Comparison of ENCODE assay signal across 8 cellular contexts in the genomic region with DNA sequence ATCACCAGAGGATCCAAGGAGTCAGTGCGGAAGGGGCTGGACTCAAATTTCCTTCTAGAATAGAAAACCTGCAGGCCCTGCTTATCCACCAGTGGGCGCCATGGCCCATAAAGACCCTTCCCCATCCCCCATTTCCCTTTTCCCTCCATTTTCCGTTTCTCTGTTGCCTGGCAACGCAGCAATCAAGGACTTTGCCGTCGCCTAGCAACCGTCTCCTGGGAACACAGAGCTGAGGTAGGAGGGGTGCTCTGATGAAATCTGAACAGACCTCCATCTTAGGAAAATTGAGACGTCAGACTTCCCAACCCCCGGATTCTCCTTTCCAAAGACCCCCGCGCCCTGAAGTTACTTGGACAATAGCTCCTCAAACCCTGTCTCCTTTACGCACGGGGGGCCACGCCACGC. TPM values are rescaled to one million over a fixed set of nuclear protein-coding genes. Genes with fewer than 3 reads are reported as not detected.
DNase-seq lines count a peak whose midpoint lies in the region; ATAC-seq, FAIRE-seq and TF ChIP-seq lines count a peak whose summit lies in the region.

No MANE protein-coding gene starts in this region.

- intact Hi-C loops in thyroid gland (cut with DNase I), result no loop called here

- no peak overlapping the region for H4K5ac ChIP-seq in H1 (ENCODE audit: insufficient read length, low read depth, low read length)

- no peak overlapping the region for H3K56ac ChIP-seq in H1 (replicated peaks; ENCODE audit: insufficient read length, low read depth, low read length)

- peak; percentile 66 to 96 for TF ChIP-seq EP300 in H1 (IDR thresholded peaks at IDR 0.05; ENCODE audit: borderline replicate concordance in 1 of 2, low read depth in 2 of 2, low read length in 2 of 2)

- peaks cover 0 to 49% of the 10 kb centered on the region in 2 experiments; a peak in 2 of 4 replicates for H3K79me2 ChIP-seq in H1 (ENCODE audit: control insufficient read depth in 1 of 2, insufficient read depth in 2 of 2, low read length in 2 of 2)

- CTCF ChIA-PET in H1 (lab: Charles Lee; ENCODE audit: partially characterized antibody), result interaction anchor here (0.6 to 2.1 kb wide), 13 partner anchors 11 to 172 kb away, joined by 3 to 16 read pairs (median 3); partner anchors contain the start of genes DVL2, GABARAP, PHF23 and SLC16A11

- H3K14ac ChIP-seq in H1 (ENCODE audit: insufficient read length) (no peak overlapping the region), mesenchymal stem cell (ENCODE audit: low read length in 2 of 2) (no peak overlapping the region)

- H3K9me3 ChIP-seq in H1 (ENCODE audit: insufficient read depth in 2 of 2, low read depth in 1 of 2, low read length in 1 of 2), result no peaks in the 10 kb centered on the region
- H3K9me3 ChIP-seq in mesenchymal stem cell (ENCODE audit: control insufficient read depth, low read length), result no peaks in the 10 kb centered on the region
- H3K9me3 ChIP-seq in thyroid gland, result no peaks in the 10 kb centered on the region

- 0 out of 2 replicates have a peak overlapping the region, but pooled peaks have one; percentile 50 for H2BK12ac ChIP-seq in H1 (ENCODE audit: low read depth, low read length)
- no peak overlapping the region for H2BK12ac ChIP-seq in mesenchymal stem cell (ENCODE audit: low read length in 2 of 2)

- no peak for TF ChIP-seq POLR2A in H1 (IDR thresholded peaks at IDR 0.05; ENCODE audit: control extremely low read depth in 1 of 2, low read depth in 2 of 2, low read length in 2 of 2)
- TF ChIP-seq POLR2A in thyroid gland (IDR thresholded peaks at IDR 0.05), result no peak
- no peak for TF ChIP-seq POLR2A in GM12892 (IDR thresholded peaks at IDR 0.05; ENCODE audit: low read depth, low read length)

- no peak overlapping the region for H2BK20ac ChIP-seq in H1 (ENCODE audit: low read length)

- H2BK5ac ChIP-seq in H1 (ENCODE audit: low read depth, low read length) (peak overlapping the region; percentile 52; the same call in 1 of the 2 replicates), mesenchymal stem cell (ENCODE audit: low read depth, low read length, poor library complexity, severe bottlenecking) (no peak overlapping the region)

- H4K91ac ChIP-seq in H1 (replicated peaks; ENCODE audit: insufficient read length, low read length) (no peak overlapping the region), mesenchymal stem cell (ENCODE audit: low read length) (no peak overlapping the region)

- ATAC-seq in GM18907 (IDR thresholded peaks at IDR 0.05; ENCODE audit: unreplicated experiment), result peak; percentile 13

- H2BK15ac ChIP-seq in H1 (ENCODE audit: low read length) (no peak overlapping the region), mesenchymal stem cell (ENCODE audit: low read depth, poor library complexity, severe bottlenecking) (no peak overlapping the region)

- H2BK120ac ChIP-seq in H1 (replicated peaks; ENCODE audit: low read depth, low read length) (no peak overlapping the region), mesenchymal stem cell (ENCODE audit: low read depth, low read length) (no peak overlapping the region)

- H3K4me1 ChIP-seq in H1 (replicated peaks in 1 of 4; ENCODE audit: control insufficient read depth in 3 of 4, insufficient read depth in 4 of 4, low read length in 3 of 4), result peaks cover 9 to 50% (median 29%) of the 10 kb centered on the region in 4 experiments
- H3K4me1 ChIP-seq in mesenchymal stem cell (ENCODE audit: control insufficient read depth, insufficient read depth, low read depth, low read length), result peaks cover 35% of the 10 kb centered on the region
- H3K4me1 ChIP-seq in thyroid gland, result peaks cover 25 to 53% of the 10 kb centered on the region in 2 donors

- H3K23ac ChIP-seq in H1 (ENCODE audit: insufficient read length) (no peak overlapping the region), mesenchymal stem cell (ENCODE audit: low read length in 2 of 2) (no peak overlapping the region)

- DNase-seq in Ammon's horn (ENCODE audit: low spot score) (peak; percentile 89), NCI-H2029 (lab: John Stamatoyannopoulos, UW) (peak; percentile 74), T-helper 22 cell (ENCODE audit: low read depth) (peak; percentile 75), H1 (ENCODE audit: low read depth in 1 of 2, low spot score in 2 of 2) (peak; percentile 92 to 95), mesenchymal stem cell (peak; percentile 95), thyroid gland (peak; percentile 50 to 69), GM12892 (ENCODE audit: insufficient read length) (no peak)

- no peaks in the 10 kb centered on the region for H4K20me1 ChIP-seq in H1 (replicated peaks in 1 of 2; ENCODE audit: control insufficient read depth in 1 of 2, insufficient read depth in 2 of 2, low read length in 2 of 2)

- peak; percentile 68 to 95 (median 78) for TF ChIP-seq CTCF in H1 (IDR thresholded peaks at IDR 0.05; ENCODE audit: control extremely low read depth in 1 of 3, insufficient read depth in 1 of 3, low read depth in 1 of 3, low read length in 3 of 3)
- peak in 3 of 6 experiments; percentile 35 to 37 (median 37) for TF ChIP-seq CTCF in thyroid gland (IDR thresholded peaks at IDR 0.05)

- no peak overlapping the region for H3K4ac ChIP-seq in H1 (replicated peaks; ENCODE audit: insufficient read length, low read depth, low read length)
- no peak overlapping the region for H3K4ac ChIP-seq in mesenchymal stem cell (ENCODE audit: low read depth in 1 of 2, low read length in 2 of 2)

- no peak overlapping the region for H2AFZ ChIP-seq in H1 (ENCODE audit: low read length)
- H2AFZ ChIP-seq in mesenchymal stem cell (ENCODE audit: low read depth, low read length), result no peak overlapping the region

- peaks cover 26% of the 10 kb centered on the region; the same call in 1 of the 2 replicates for H3K23me2 ChIP-seq in H1 (ENCODE audit: low read depth, low read length)

- H3K4me3 ChIP-seq in H1 (ENCODE audit: extremely low read depth in 1 of 4, insufficient read depth in 2 of 4, low read depth in 3 of 4, low read length in 4 of 4) (peak overlapping the region; percentile 26 to 68 (median 46); a peak in 6 of 8 replicates), mesenchymal stem cell (ENCODE audit: insufficient read depth in 1 of 2, low read depth in 1 of 2, low read length in 2 of 2) (peak overlapping the region; percentile 41 to 82), thyroid gland (replicated peaks in 1 of 3) (peak overlapping the region in 1 of 3 donors; percentile 35)

- H4K8ac ChIP-seq in H1 (ENCODE audit: extremely low read depth, insufficient read depth, low read length), result no peak overlapping the region
- H4K8ac ChIP-seq in mesenchymal stem cell (ENCODE audit: low read length), result no peak overlapping the region

- POLR2A ChIA-PET in H1 (lab: Charles Lee; ENCODE audit: partially characterized antibody), result interaction anchor here (0.7 to 3.7 kb wide), 21 partner anchors 8 to 190 kb away, joined by 3 to 22 read pairs (median 4); partner anchors contain the start of genes CLDN7, CTDNEP1, DVL2 and ELP5

- FAIRE-seq in H1 (lab: Jason Lieb, UNC), result peak; percentile 99
- FAIRE-seq in GM12892 (lab: Jason Lieb, UNC), result no peak

- H3K27me3 ChIP-seq in H1 (replicated peaks in 1 of 4; ENCODE audit: control insufficient read depth in 3 of 4, extremely low read depth in 1 of 4, insufficient read depth in 3 of 4, low read length in 3 of 4), result no peaks in the 10 kb centered on the region
- H3K27me3 ChIP-seq in mesenchymal stem cell (ENCODE audit: control insufficient read depth in 1 of 2, insufficient read depth in 1 of 2, low read length in 2 of 2), result no peaks in the 10 kb centered on the region
- H3K27me3 ChIP-seq in thyroid gland, result no peaks in the 10 kb centered on the region

- no peak overlapping the region; the same call in 1 of the 2 replicates for H3K18ac ChIP-seq in H1 (ENCODE audit: extremely low read depth, low read length)
- H3K18ac ChIP-seq in mesenchymal stem cell (ENCODE audit: low read depth in 1 of 2, low read length in 2 of 2), result peak overlapping the region in 1 of 2 experiments; percentile 42

- TF ChIP-seq RAD21 in H1 (IDR thresholded peaks at IDR 0.05 in 1 of 2, conservative IDR thresholded peaks at IDR 0.05 in 1 of 2; ENCODE audit: low read depth in 2 of 2, low read length in 2 of 2), result peak; percentile 53 to 63

- H3K36me3 ChIP-seq in H1 (ENCODE audit: control insufficient read depth in 2 of 4, insufficient read depth in 4 of 4, low read length in 3 of 4) (no peaks in the 10 kb centered on the region), mesenchymal stem cell (ENCODE audit: control insufficient read depth in 1 of 2, insufficient read depth in 2 of 2, low read depth in 1 of 2, low read length in 2 of 2) (peaks cover 3 to 7% of the 10 kb centered on the region in 2 experiments), thyroid gland (no peaks in the 10 kb centered on the region)

- peak overlapping the region; percentile 86 for H3K27ac ChIP-seq in H1 (ENCODE audit: low read depth, low read length)
- H3K27ac ChIP-seq in mesenchymal stem cell (ENCODE audit: low read length, poor library complexity, severe bottlenecking), result no peak overlapping the region
- peak overlapping the region in 1 of 3 donors; percentile 68 for H3K27ac ChIP-seq in thyroid gland

- H3K9ac ChIP-seq in H1 (replicated peaks in 1 of 4; ENCODE audit: extremely low read depth in 1 of 4, low read depth in 3 of 4, low read length in 3 of 4) (peak overlapping the region in 2 of 4 experiments; percentile 66 to 71; a peak in 4 of 7 replicates), mesenchymal stem cell (ENCODE audit: low read length) (peak overlapping the region; percentile 89)

- H2AK5ac ChIP-seq in H1 (ENCODE audit: low read depth, low read length), result no peak overlapping the region
- H2AK5ac ChIP-seq in mesenchymal stem cell (ENCODE audit: low read length, severe bottlenecking), result no peak overlapping the region

- H3K4me2 ChIP-seq in H1 (ENCODE audit: insufficient read depth in 1 of 2, low read depth in 2 of 2, low read length in 2 of 2), result peak overlapping the region; percentile 69 to 87
- peak overlapping the region; percentile 84 for H3K4me2 ChIP-seq in mesenchymal stem cell (ENCODE audit: low read length, poor library complexity, severe bottlenecking)

- H3K79me1 ChIP-seq in H1 (ENCODE audit: low read depth, low read length) (peaks cover 6% of the 10 kb centered on the region; the same call in 1 of the 2 replicates), mesenchymal stem cell (replicated peaks; ENCODE audit: low read length, poor library complexity, severe bottlenecking) (peaks cover 22% of the 10 kb centered on the region)

- WGBS in H1 (ENCODE audit: extremely low coverage in 1 of 2, insufficient coverage in 1 of 2, insufficient read length in 1 of 2, insufficient replicate concordance in 2 of 2, low coverage in 1 of 2, low lambda C conversion rate in 2 of 2, missing lambda C conversion rate in 1 of 2), 2 experiments, result 1% methylated on average over 15 of the region's 15 CpGs; no CpG with 5 or more reads in 1 of the 2 experiments
- WGBS in mesenchymal stem cell, result 7% methylated on average over 13 of the region's 15 CpGs
- WGBS in thyroid gland, 2 donors, result 3 to 6% methylated on average over 15 of the region's 15 CpGs

RNA-seq across cellular contexts. Expression of gene DLG4, which starts 5.7 kb away (rescaled TPM):
- 43.1 and 45.9 TPM in 2 replicates for total RNA-seq in H1 (2021; fragmentation: NEBNext Ultra II Directional; extraction: Animal tissue kit (Norgen Biotek cat#: 25700))
- polyA plus RNA-seq in H1 (2011; rRNA removed), result 18.9 and 35.2 TPM in 2 replicates
- 26.5 TPM for polyA plus RNA-seq in H1 (2011; cell fraction: cytosol; rRNA removed)
- 128 TPM for polyA plus RNA-seq in H1 (2011; cell fraction: nucleus; rRNA removed)
- 47.5 to 67.9 TPM (median 55.6 TPM) in 4 replicates for polyA plus RNA-seq in H1 (2012, experiment 1 of 2)
- 29.2 TPM for polyA plus RNA-seq in H1 (2012, experiment 2 of 2)
- 22.1 TPM for polyA plus RNA-seq in H1 (2013, experiment 1 of 2)
- 20.8 TPM for polyA plus RNA-seq in H1 (2013, experiment 2 of 2)
- polyA minus RNA-seq in H1 (2011; rRNA and poly(A)+ RNA removed), result 26.4 and 32.1 TPM in 2 replicates
- polyA minus RNA-seq in H1 (2011; cell fraction: cytosol; rRNA and poly(A)+ RNA removed), result 14.0 TPM
- 34.3 TPM for polyA minus RNA-seq in H1 (2011; cell fraction: nucleus; rRNA and poly(A)+ RNA removed)
- 21.6 TPM for polyA plus RNA-seq in mesenchymal stem cell (2013, experiment 1 of 2)
- polyA plus RNA-seq in mesenchymal stem cell (2013, experiment 2 of 2), result 20.4 TPM
- total RNA-seq in thyroid gland, result 10 to 100 TPM in 2 of 4 donors, 1 to 10 TPM in 2; 6.8 to 21.5 (median 12.4) TPM
- 2.1 TPM for polyA plus RNA-seq in GM12892 (2012; ENCODE audit: missing spikeins)

RNA-seq across cellular contexts. Expression of gene ACADVL, which starts 5.8 kb away (rescaled TPM):
- total RNA-seq in H1 (2021; fragmentation: NEBNext Ultra II Directional; extraction: Animal tissue kit (Norgen Biotek cat#: 25700)), result 169 and 181 TPM in 2 replicates
- polyA plus RNA-seq in H1 (2011; rRNA removed), result 231 and 317 TPM in 2 replicates
- 253 TPM for polyA plus RNA-seq in H1 (2011; cell fraction: cytosol; rRNA removed)
- 2,578 TPM for polyA plus RNA-seq in H1 (2011; cell fraction: nucleus; rRNA removed)
- polyA plus RNA-seq in H1 (2012, experiment 1 of 2), result 291 to 353 TPM (median 315 TPM) in 4 replicates
- polyA plus RNA-seq in H1 (2012, experiment 2 of 2), result 193 TPM
- 219 TPM for polyA plus RNA-seq in H1 (2013, experiment 1 of 2)
- 201 TPM for polyA plus RNA-seq in H1 (2013, experiment 2 of 2)
- 103 and 130 TPM in 2 replicates for polyA minus RNA-seq in H1 (2011; rRNA and poly(A)+ RNA removed)
- 56.4 TPM for polyA minus RNA-seq in H1 (2011; cell fraction: cytosol; rRNA and poly(A)+ RNA removed)
- 237 TPM for polyA minus RNA-seq in H1 (2011; cell fraction: nucleus; rRNA and poly(A)+ RNA removed)
- polyA plus RNA-seq in mesenchymal stem cell (2013, experiment 1 of 2), result 273 TPM
- 278 TPM for polyA plus RNA-seq in mesenchymal stem cell (2013, experiment 2 of 2)
- total RNA-seq in thyroid gland, result 1,000 to 10,000 TPM in 1 of 4 donors, 100 to 1,000 TPM in 3; 581 to 1,743 (median 795) TPM
- polyA plus RNA-seq in GM12892 (2012; ENCODE audit: missing spikeins), result 223 TPM

RNA-seq across cellular contexts. Expression of gene DVL2, which starts 20.4 kb away (rescaled TPM):
- 59.3 and 59.6 TPM in 2 replicates for total RNA-seq in H1 (2021; fragmentation: NEBNext Ultra II Directional; extraction: Animal tissue kit (Norgen Biotek cat#: 25700))
- 19.0 and 29.7 TPM in 2 replicates for polyA plus RNA-seq in H1 (2011; rRNA removed)
- 15.8 TPM for polyA plus RNA-seq in H1 (2011; cell fraction: cytosol; rRNA removed)
- polyA plus RNA-seq in H1 (2011; cell fraction: nucleus; rRNA removed), result 56.7 TPM
- polyA plus RNA-seq in H1 (2012, experiment 1 of 2), result 47.0 to 54.8 TPM (median 48.8 TPM) in 4 replicates
- 44.2 TPM for polyA plus RNA-seq in H1 (2012, experiment 2 of 2)
- polyA plus RNA-seq in H1 (2013, experiment 1 of 2), result 28.5 TPM
- polyA plus RNA-seq in H1 (2013, experiment 2 of 2), result 25.2 TPM
- polyA minus RNA-seq in H1 (2011; rRNA and poly(A)+ RNA removed), result 20.1 and 32.9 TPM in 2 replicates
- polyA minus RNA-seq in H1 (2011; cell fraction: cytosol; rRNA and poly(A)+ RNA removed), result 19.4 TPM
- 46.9 TPM for polyA minus RNA-seq in H1 (2011; cell fraction: nucleus; rRNA and poly(A)+ RNA removed)
- 40.7 TPM for polyA plus RNA-seq in mesenchymal stem cell (2013, experiment 1 of 2)
- polyA plus RNA-seq in mesenchymal stem cell (2013, experiment 2 of 2), result 39.7 TPM
- 10 to 100 TPM; 45.3 to 68.6 (median 49.0) TPM for total RNA-seq in thyroid gland
- polyA plus RNA-seq in GM12892 (2012; ENCODE audit: missing spikeins), result 29.3 TPM

RNA-seq across cellular contexts. Expression of gene PHF23, which starts 25.4 kb away (rescaled TPM):
- 62.8 and 65.1 TPM in 2 replicates for total RNA-seq in H1 (2021; fragmentation: NEBNext Ultra II Directional; extraction: Animal tissue kit (Norgen Biotek cat#: 25700))
- polyA plus RNA-seq in H1 (2011; rRNA removed), result 46.5 and 47.5 TPM in 2 replicates
- polyA plus RNA-seq in H1 (2011; cell fraction: cytosol; rRNA removed), result 45.6 TPM
- 44.4 TPM for polyA plus RNA-seq in H1 (2011; cell fraction: nucleus; rRNA removed)
- 57.1 to 63.2 TPM (median 57.6 TPM) in 4 replicates for polyA plus RNA-seq in H1 (2012, experiment 1 of 2)
- 65.8 TPM for polyA plus RNA-seq in H1 (2012, experiment 2 of 2)
- 66.2 TPM for polyA plus RNA-seq in H1 (2013, experiment 1 of 2)
- polyA plus RNA-seq in H1 (2013, experiment 2 of 2), result 69.5 TPM
- 46.8 and 59.7 TPM in 2 replicates for polyA minus RNA-seq in H1 (2011; rRNA and poly(A)+ RNA removed)
- polyA minus RNA-seq in H1 (2011; cell fraction: cytosol; rRNA and poly(A)+ RNA removed), result 27.7 TPM
- 19.8 TPM for polyA minus RNA-seq in H1 (2011; cell fraction: nucleus; rRNA and poly(A)+ RNA removed)
- polyA plus RNA-seq in mesenchymal stem cell (2013, experiment 1 of 2), result 117 TPM
- 119 TPM for polyA plus RNA-seq in mesenchymal stem cell (2013, experiment 2 of 2)
- total RNA-seq in thyroid gland, result 10 to 100 TPM; 19.8 to 39.5 (median 35.8) TPM
- polyA plus RNA-seq in GM12892 (2012; ENCODE audit: missing spikeins), result 20.0 TPM

RNA-seq across cellular contexts. Expression of gene GABARAP, which starts 28.4 kb away (rescaled TPM):
- 252 and 265 TPM in 2 replicates for total RNA-seq in H1 (2021; fragmentation: NEBNext Ultra II Directional; extraction: Animal tissue kit (Norgen Biotek cat#: 25700))
- 351 and 581 TPM in 2 replicates for polyA plus RNA-seq in H1 (2011; rRNA removed)
- 311 TPM for polyA plus RNA-seq in H1 (2011; cell fraction: cytosol; rRNA removed)
- 154 TPM for polyA plus RNA-seq in H1 (2011; cell fraction: nucleus; rRNA removed)
- polyA plus RNA-seq in H1 (2012, experiment 1 of 2), result 343 to 418 TPM (median 350 TPM) in 4 replicates
- 370 TPM for polyA plus RNA-seq in H1 (2012, experiment 2 of 2)
- polyA plus RNA-seq in H1 (2013, experiment 1 of 2), result 374 TPM
- 396 TPM for polyA plus RNA-seq in H1 (2013, experiment 2 of 2)
- polyA minus RNA-seq in H1 (2011; rRNA and poly(A)+ RNA removed), result 207 and 212 TPM in 2 replicates
- polyA minus RNA-seq in H1 (2011; cell fraction: cytosol; rRNA and poly(A)+ RNA removed), result 78.2 TPM
- 77.3 TPM for polyA minus RNA-seq in H1 (2011; cell fraction: nucleus; rRNA and poly(A)+ RNA removed)
- 1,180 TPM for polyA plus RNA-seq in mesenchymal stem cell (2013, experiment 1 of 2)
- polyA plus RNA-seq in mesenchymal stem cell (2013, experiment 2 of 2), result 1,203 TPM
- total RNA-seq in thyroid gland, result 100 to 1,000 TPM; 112 to 840 (median 273) TPM
- polyA plus RNA-seq in GM12892 (2012; ENCODE audit: missing spikeins), result 238 TPM
